Comparison of ENCODE assay signal across 18 cellular contexts in genomic region chr22:22355233-22355834, GRCh38.
A peak's percentile ranks its signal among the peaks of the same experiment; 100 is the strongest.
DNase-seq lines count a peak whose midpoint lies in the region; ATAC-seq, FAIRE-seq and TF ChIP-seq lines count a peak whose summit lies in the region.
"Had no signal": no experiment of that assay in that cellular context is flagged by ENCODE, and none has a peak within 500 bp of the region (broad histone marks: within the 10 kb centered on the region; RNA-seq: fewer than 3 reads in every experiment).

No MANE protein-coding gene starts in this region.

- FAIRE-seq in bronchial epithelial cell (lab: Jason Lieb, UNC) (peak; percentile 86), GM12891 (lab: Jason Lieb, UNC) (no peak)
- FAIRE-seq: H54, HepG2 had no signal

- H3K4me1 ChIP-seq in BLaER1 treated with 17β-estradiol and CSF1 and Interleukin-3, amounts not matched to agents 10 nM and 100 nM: peaks cover 9 to 72% (median 59%) of the 10 kb centered on the region in 10 experiments
- no peaks in the 10 kb centered on the region for H3K4me1 ChIP-seq in HEK293 (ENCODE audit: control insufficient read depth, insufficient read depth, low read length)

- no peak for TF ChIP-seq POLR2A in GM12891 (IDR thresholded peaks at IDR 0.05; ENCODE audit: low read depth, low read length)

- H3K9ac ChIP-seq in BLaER1 treated with 17β-estradiol and CSF1 and Interleukin-3, amounts not matched to agents 10 nM and 100 nM: no peak overlapping the region
- H3K9ac ChIP-seq: KMS-11 had no signal

- ATAC-seq in stimulated activated memory B cell treated with anti-CD40 and anti-IgM and Interleukin-4, amounts not matched to agents 10 μg/mL and 1 μg/mL and 100 μg/mL, for 72 hours: no peak
- ATAC-seq in HG02840 (IDR thresholded peaks at IDR 0.05; ENCODE audit: low FRiP score, unreplicated experiment): no peak
- ATAC-seq: CD8-positive, alpha-beta T cell; GM23338; HepG2 had no signal

- H3K27me3 Mint-ChIP-seq in stimulated activated memory B cell treated with anti-CD40 and anti-IgM and Interleukin-4, amounts not matched to agents 10 μg/mL and 1 μg/mL and 100 μg/mL, for 72 hours: no peaks in the 10 kb centered on the region

- no peaks in the 10 kb centered on the region for H3K9me3 Mint-ChIP-seq in stimulated activated memory B cell treated with anti-CD40 and anti-IgM and Interleukin-4, amounts not matched to agents 10 μg/mL and 1 μg/mL and 100 μg/mL, for 72 hours
- H3K9me3 Mint-ChIP-seq: CD8-positive, alpha-beta T cell; HFFc6 had no signal

- peak overlapping the region in 6 of 11 experiments; percentile 35 to 79 (median 70); a peak in 5 of 22 replicates for H3K4me2 ChIP-seq in BLaER1 treated with 17β-estradiol and CSF1 and Interleukin-3, amounts not matched to agents 10 nM and 100 nM
- H3K4me2 ChIP-seq: GM23338, KMS-11 had no signal

- no peaks in the 10 kb centered on the region for H3K9me3 ChIP-seq in BLaER1 treated with 17β-estradiol and CSF1 and Interleukin-3, amounts not matched to agents 10 nM and 100 nM (replicated peaks in 1 of 11)
- H3K9me3 ChIP-seq in HEK293 (ENCODE audit: control insufficient read depth, insufficient read depth, low read depth, low read length): no peaks in the 10 kb centered on the region

- peaks cover 61% of the 10 kb centered on the region for H3K4me1 Mint-ChIP-seq in stimulated activated memory B cell treated with anti-CD40 and anti-IgM and Interleukin-4, amounts not matched to agents 10 μg/mL and 1 μg/mL and 100 μg/mL, for 72 hours
- H3K4me1 Mint-ChIP-seq: GM23338 had no signal

- TF ChIP-seq CTCF in HEK293 (tag by site-specific recombination; IDR thresholded peaks at IDR 0.05): no peak
- TF ChIP-seq CTCF in bronchial epithelial cell (IDR thresholded peaks at IDR 0.05; ENCODE audit: insufficient read depth, low read length, severe bottlenecking): no peak

- H3K27ac Mint-ChIP-seq in stimulated activated memory B cell treated with anti-CD40 and anti-IgM and Interleukin-4, amounts not matched to agents 10 μg/mL and 1 μg/mL and 100 μg/mL, for 72 hours: peak overlapping the region; percentile 41
- H3K27ac Mint-ChIP-seq: CD8-positive, alpha-beta T cell; GM23338; HFFc6 had no signal

- DNase-seq in bronchial epithelial cell (ENCODE audit: low read depth) (no peak), HT-29 (ENCODE audit: low spot score) (no peak), GM12891 (ENCODE audit: insufficient read length, low spot score) (no peak)
- no peak for DNase-seq in activated T-cell treated with anti-CD3 and anti-CD28 coated beads, Interleukin-2, amount 50 U/mL, for 1 hour
- DNase-seq: Calu3; CD8-positive, alpha-beta T cell; DMS79 treated with DMSO at 0.1 percent for 48 hours; GDM1; HCEC 1CT; HFFc6 had no signal

- H3K36me3 ChIP-seq in BLaER1 treated with 17β-estradiol and CSF1 and Interleukin-3, amounts not matched to agents 10 nM and 100 nM: no peaks in the 10 kb centered on the region
- H3K36me3 ChIP-seq in HEK293 (ENCODE audit: control insufficient read depth in 2 of 2, insufficient read depth in 1 of 2, low read length in 2 of 2): no peaks in the 10 kb centered on the region
- H3K36me3 ChIP-seq in bronchial epithelial cell (ENCODE audit: control insufficient read depth, insufficient read depth, low read length): no peaks in the 10 kb centered on the region

- no peak overlapping the region for H3K4me3 ChIP-seq in BLaER1 treated with 17β-estradiol and CSF1 and Interleukin-3, amounts not matched to agents 10 nM and 100 nM
- no peak overlapping the region for H3K4me3 ChIP-seq in HEK293 (ENCODE audit: low read depth, low read length)
- no peak overlapping the region for H3K4me3 ChIP-seq in bronchial epithelial cell (ENCODE audit: low read depth, low read length)
- H3K4me3 ChIP-seq: GM23338 had no signal

- CTCF ChIA-PET in HEK293 (lab: Yijun Ruan, JAX): interaction anchor here (0.5 to 2.7 kb wide), 13 partner anchors 8 to 391 kb away, joined by 3 to 17 read pairs (median 4); no protein-coding TSS in a partner anchor

- POLR2A ChIA-PET in HEK293 (lab: Yijun Ruan, JAX): no interaction called here

- no peaks in the 10 kb centered on the region for H3K36me3 Mint-ChIP-seq in stimulated activated memory B cell treated with anti-CD40 and anti-IgM and Interleukin-4, amounts not matched to agents 10 μg/mL and 1 μg/mL and 100 μg/mL, for 72 hours
- H3K36me3 Mint-ChIP-seq: CD8-positive, alpha-beta T cell had no signal

- H4K20me1 ChIP-seq in BLaER1 treated with 17β-estradiol and CSF1 and Interleukin-3, amounts not matched to agents 10 nM and 100 nM: no peaks in the 10 kb centered on the region; a peak in 1 of 22 replicates

- H3K27me3 ChIP-seq in BLaER1 treated with 17β-estradiol and CSF1 and Interleukin-3, amounts not matched to agents 10 nM and 100 nM: no peaks in the 10 kb centered on the region
- H3K27me3 ChIP-seq in bronchial epithelial cell (ENCODE audit: control insufficient read depth, insufficient read depth, low read length): peaks cover 6% of the 10 kb centered on the region

- no peak overlapping the region for H3K27ac ChIP-seq in BLaER1 treated with 17β-estradiol and CSF1 and Interleukin-3, amounts not matched to agents 10 nM and 100 nM
- H3K27ac ChIP-seq in HEK293 (ENCODE audit: extremely low read depth, low read depth, low read length): no peak overlapping the region
- H3K27ac ChIP-seq: KMS-11 had no signal

- H3K4me3 Mint-ChIP-seq in stimulated activated memory B cell treated with anti-CD40 and anti-IgM and Interleukin-4, amounts not matched to agents 10 μg/mL and 1 μg/mL and 100 μg/mL, for 72 hours: no peak overlapping the region
- H3K4me3 Mint-ChIP-seq: CD8-positive, alpha-beta T cell; GM23338; HFFc6 had no signal

TF ChIP-seq in HEK293, 187 proteins besides CTCF, POLR2A, EP300 and RAD21:
- TF ChIP-seq EGR2 (tag by site-specific recombination; IDR thresholded peaks at IDR 0.05; ENCODE audit: low read depth) (peak; percentile 82), ZNF585B (tag by site-specific recombination; IDR thresholded peaks at IDR 0.05) (no peak), ZNF211 (tag by site-specific recombination; IDR thresholded peaks at IDR 0.05; ENCODE audit: low read depth) (no peak), ZFHX2 (tag by site-specific recombination; conservative IDR thresholded peaks at IDR 0.05) (peak; percentile 74), ZSCAN30 (tag by site-specific recombination; IDR thresholded peaks at IDR 0.05) (no peak), TRIM28 (IDR thresholded peaks at IDR 0.05; ENCODE audit: borderline replicate concordance, low read length) (no peak)

TF ChIP-seq in GM12891, 5 proteins besides CTCF, POLR2A, EP300 and RAD21:
- TF ChIP-seq POU2F2 (IDR thresholded peaks at IDR 0.05; ENCODE audit: low read depth, low read length) (no peak), TAF1 (IDR thresholded peaks at IDR 0.05; ENCODE audit: low read depth, low read length) (no peak), SPI1 (IDR thresholded peaks at IDR 0.05; ENCODE audit: low read depth, low read length) (no peak), POLR2AphosphoS5 (IDR thresholded peaks at IDR 0.05; ENCODE audit: low read depth, low read length) (no peak), PAX5 (IDR thresholded peaks at IDR 0.05; ENCODE audit: insufficient read depth, low read length, severe bottlenecking) (no peak)
TF ChIP-seq in GM12891: peak in this region for 0.
